ENCODE assay signal across 8 cellular contexts in the genomic region with DNA sequence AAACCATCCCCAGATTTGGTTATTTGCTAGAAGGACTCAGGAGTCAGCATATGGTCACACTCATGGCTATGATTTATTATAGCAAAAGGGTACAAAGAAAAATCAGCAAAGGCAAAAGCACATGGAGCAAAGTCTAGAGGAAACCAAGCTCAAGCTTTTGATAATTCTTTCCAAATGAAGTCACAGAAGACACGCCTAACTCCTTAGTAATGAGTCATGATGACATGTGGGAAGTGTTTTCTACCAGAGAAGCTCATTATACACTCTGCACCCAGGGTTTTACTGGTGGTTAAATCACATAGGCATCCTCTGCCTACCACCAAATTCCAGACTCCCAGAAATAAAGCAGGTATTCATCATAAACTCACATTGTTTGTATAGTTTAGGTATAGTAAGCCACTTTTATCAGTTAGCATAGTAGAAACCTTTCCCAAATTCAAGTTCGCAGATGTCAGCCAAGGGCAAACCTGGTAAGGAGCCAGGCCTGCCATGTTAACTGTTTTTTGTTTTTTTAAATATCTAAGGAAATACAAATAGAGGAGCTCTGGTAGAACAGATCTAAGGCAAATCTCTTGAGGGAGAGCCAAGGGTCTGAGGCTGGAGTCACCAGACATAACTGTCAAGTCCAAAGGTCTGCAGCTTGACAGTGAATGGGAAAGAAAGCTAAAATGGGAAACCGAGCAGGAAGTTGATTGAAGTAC. TPM values are rescaled to one million over a fixed set of nuclear protein-coding genes. Genes with fewer than 3 reads are reported as not detected.
DNase-seq lines count a peak whose midpoint lies in the region; ATAC-seq and TF ChIP-seq lines count a peak whose summit lies in the region.

No MANE protein-coding gene starts in this region.

- H3K4me1 Mint-ChIP-seq in endothelial cell (ENCODE audit: unreplicated experiment) = no peaks in the 10 kb centered on the region
- H3K4me1 Mint-ChIP-seq in immature natural killer cell = no peaks in the 10 kb centered on the region

- no peak overlapping the region for H3K4me3 ChIP-seq in skeletal muscle tissue (ENCODE audit: low read length in 3 of 3)

- H3K27me3 ChIP-seq in skeletal muscle tissue (ENCODE audit: control insufficient read depth in 3 of 3, insufficient read depth in 3 of 3, low read length in 3 of 3) = no peaks in the 10 kb centered on the region

- H3K4me1 ChIP-seq in skeletal muscle tissue (ENCODE audit: control insufficient read depth in 3 of 3, insufficient read depth in 3 of 3, low read length in 3 of 3) = peaks cover 3 to 9% (median 3%) of the 10 kb centered on the region in 3 donors

- H3K27me3 Mint-ChIP-seq in endothelial cell (ENCODE audit: unreplicated experiment) (no peaks in the 10 kb centered on the region), immature natural killer cell (ENCODE audit: low read depth in 3 of 3) (peaks cover 0 to 6% (median 4%) of the 10 kb centered on the region in 3 donors)

- no peak for TF ChIP-seq CTCF in endothelial cell (IDR thresholded peaks at IDR 0.05; ENCODE audit: unreplicated experiment)

- H3K9me3 ChIP-seq in skeletal muscle tissue (ENCODE audit: control insufficient read depth in 3 of 3, low read length in 3 of 3) = no peaks in the 10 kb centered on the region

- H3K4me3 Mint-ChIP-seq in endothelial cell (ENCODE audit: unreplicated experiment) (no peak overlapping the region), immature natural killer cell (no peak overlapping the region)

- peak; percentile 98 for ATAC-seq in SK-N-SH treated with all-trans-retinoic acid at 6 μM for 48 hours
- no peak for ATAC-seq in GM21576 (IDR thresholded peaks at IDR 0.05; ENCODE audit: unreplicated experiment)

- peak overlapping the region; percentile 38 for H3K27ac ChIP-seq in skeletal muscle tissue (ENCODE audit: low read depth, low read length)

- H3K9ac ChIP-seq in skeletal muscle tissue (ENCODE audit: low read depth in 1 of 3, low read length in 3 of 3) = no peak overlapping the region

- H3K36me3 Mint-ChIP-seq in endothelial cell (ENCODE audit: low read depth, unreplicated experiment) (no peaks in the 10 kb centered on the region), immature natural killer cell (no peaks in the 10 kb centered on the region)

- H3K9me3 Mint-ChIP-seq in endothelial cell (ENCODE audit: unreplicated experiment) = no peaks in the 10 kb centered on the region
- H3K9me3 Mint-ChIP-seq in immature natural killer cell = no peaks in the 10 kb centered on the region

- DNase-seq in H4 (ENCODE audit: low spot score) (peak; percentile 100), glomerular visceral epithelial cell (ENCODE audit: extremely low spot score) (peak; percentile 82), endothelial cell (ENCODE audit: low spot score) (no peak), immature natural killer cell (no peak)
- DNase-seq in activated CD8-positive, alpha-beta memory T cell treated with anti-CD3 and anti-CD28 coated beads for 24 hours = no peak

- H3K36me3 ChIP-seq in skeletal muscle tissue (ENCODE audit: control insufficient read depth in 3 of 3, insufficient read depth in 3 of 3, low read length in 3 of 3) = no peaks in the 10 kb centered on the region

- no peak overlapping the region for H3K27ac Mint-ChIP-seq in endothelial cell (ENCODE audit: unreplicated experiment)
- H3K27ac Mint-ChIP-seq in immature natural killer cell = no peak overlapping the region

TF ChIP-seq in SK-N-SH treated with all-trans-retinoic acid at 6 μM for 48 hours, 23 proteins besides CTCF, POLR2A, EP300 and RAD21:
- peak; percentile 68 for TF ChIP-seq ISL1 (CRISPR knock-in tag; IDR thresholded peaks at IDR 0.05)
- peak; percentile 35; the same call in 1 of the 2 replicates for TF ChIP-seq ZC3H10 (CRISPR knock-in tag; IDR thresholded peaks at IDR 0.05)
- TF ChIP-seq, protein P1, sequence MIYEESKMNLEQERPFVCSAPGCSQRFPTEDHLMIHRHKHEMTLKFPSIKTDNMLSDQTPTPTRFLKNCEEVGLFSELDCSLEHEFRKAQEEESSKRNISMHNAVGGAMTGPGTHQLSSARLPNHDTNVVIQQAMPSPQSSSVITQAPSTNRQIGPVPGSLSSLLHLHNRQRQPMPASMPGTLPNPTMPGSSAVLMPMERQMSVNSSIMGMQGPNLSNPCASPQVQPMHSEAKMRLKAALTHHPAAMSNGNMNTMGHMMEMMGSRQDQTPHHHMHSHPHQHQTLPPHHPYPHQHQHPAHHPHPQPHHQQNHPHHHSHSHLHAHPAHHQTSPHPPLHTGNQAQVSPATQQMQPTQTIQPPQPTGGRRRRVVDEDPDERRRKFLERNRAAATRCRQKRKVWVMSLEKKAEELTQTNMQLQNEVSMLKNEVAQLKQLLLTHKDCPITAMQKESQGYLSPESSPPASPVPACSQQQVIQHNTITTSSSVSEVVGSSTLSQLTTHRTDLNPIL (CRISPR knock-in tag; IDR thresholded peaks at IDR 0.05; ENCODE audit: low read depth) = peak; percentile 82
- TF ChIP-seq, protein P2, sequence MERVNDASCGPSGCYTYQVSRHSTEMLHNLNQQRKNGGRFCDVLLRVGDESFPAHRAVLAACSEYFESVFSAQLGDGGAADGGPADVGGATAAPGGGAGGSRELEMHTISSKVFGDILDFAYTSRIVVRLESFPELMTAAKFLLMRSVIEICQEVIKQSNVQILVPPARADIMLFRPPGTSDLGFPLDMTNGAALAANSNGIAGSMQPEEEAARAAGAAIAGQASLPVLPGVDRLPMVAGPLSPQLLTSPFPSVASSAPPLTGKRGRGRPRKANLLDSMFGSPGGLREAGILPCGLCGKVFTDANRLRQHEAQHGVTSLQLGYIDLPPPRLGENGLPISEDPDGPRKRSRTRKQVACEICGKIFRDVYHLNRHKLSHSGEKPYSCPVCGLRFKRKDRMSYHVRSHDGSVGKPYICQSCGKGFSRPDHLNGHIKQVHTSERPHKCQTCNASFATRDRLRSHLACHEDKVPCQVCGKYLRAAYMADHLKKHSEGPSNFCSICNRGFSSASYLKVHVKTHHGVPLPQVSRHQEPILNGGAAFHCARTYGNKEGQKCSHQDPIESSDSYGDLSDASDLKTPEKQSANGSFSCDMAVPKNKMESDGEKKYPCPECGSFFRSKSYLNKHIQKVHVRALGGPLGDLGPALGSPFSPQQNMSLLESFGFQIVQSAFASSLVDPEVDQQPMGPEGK (CRISPR knock-in tag; IDR thresholded peaks at IDR 0.05; ENCODE audit: borderline replicate concordance) = no peak
- TF ChIP-seq, protein P3, sequence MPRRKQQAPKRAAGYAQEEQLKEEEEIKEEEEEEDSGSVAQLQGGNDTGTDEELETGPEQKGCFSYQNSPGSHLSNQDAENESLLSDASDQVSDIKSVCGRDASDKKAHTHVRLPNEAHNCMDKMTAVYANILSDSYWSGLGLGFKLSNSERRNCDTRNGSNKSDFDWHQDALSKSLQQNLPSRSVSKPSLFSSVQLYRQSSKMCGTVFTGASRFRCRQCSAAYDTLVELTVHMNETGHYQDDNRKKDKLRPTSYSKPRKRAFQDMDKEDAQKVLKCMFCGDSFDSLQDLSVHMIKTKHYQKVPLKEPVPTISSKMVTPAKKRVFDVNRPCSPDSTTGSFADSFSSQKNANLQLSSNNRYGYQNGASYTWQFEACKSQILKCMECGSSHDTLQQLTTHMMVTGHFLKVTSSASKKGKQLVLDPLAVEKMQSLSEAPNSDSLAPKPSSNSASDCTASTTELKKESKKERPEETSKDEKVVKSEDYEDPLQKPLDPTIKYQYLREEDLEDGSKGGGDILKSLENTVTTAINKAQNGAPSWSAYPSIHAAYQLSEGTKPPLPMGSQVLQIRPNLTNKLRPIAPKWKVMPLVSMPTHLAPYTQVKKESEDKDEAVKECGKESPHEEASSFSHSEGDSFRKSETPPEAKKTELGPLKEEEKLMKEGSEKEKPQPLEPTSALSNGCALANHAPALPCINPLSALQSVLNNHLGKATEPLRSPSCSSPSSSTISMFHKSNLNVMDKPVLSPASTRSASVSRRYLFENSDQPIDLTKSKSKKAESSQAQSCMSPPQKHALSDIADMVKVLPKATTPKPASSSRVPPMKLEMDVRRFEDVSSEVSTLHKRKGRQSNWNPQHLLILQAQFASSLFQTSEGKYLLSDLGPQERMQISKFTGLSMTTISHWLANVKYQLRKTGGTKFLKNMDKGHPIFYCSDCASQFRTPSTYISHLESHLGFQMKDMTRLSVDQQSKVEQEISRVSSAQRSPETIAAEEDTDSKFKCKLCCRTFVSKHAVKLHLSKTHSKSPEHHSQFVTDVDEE (CRISPR knock-in tag; IDR thresholded peaks at IDR 0.05) = no peak
- no peak for TF ChIP-seq TCF4 (CRISPR knock-in tag; IDR thresholded peaks at IDR 0.05; ENCODE audit: borderline replicate concordance)
- TF ChIP-seq CSDC2 (CRISPR knock-in tag; IDR thresholded peaks at IDR 0.05) = 0 out of 2 replicates have a peak, but pooled peaks have one; percentile 23
- TF ChIP-seq ARNTL (CRISPR knock-in tag; IDR thresholded peaks at IDR 0.05; ENCODE audit: borderline replicate concordance, low read depth) = no peak
- TF ChIP-seq TOX (CRISPR knock-in tag; IDR thresholded peaks at IDR 0.05; ENCODE audit: borderline replicate concordance) = no peak
- 0 out of 2 replicates have a peak, but pooled peaks have one; percentile 26 for TF ChIP-seq ZFP3 (CRISPR knock-in tag; IDR thresholded peaks at IDR 0.05)
- no peak for TF ChIP-seq PPARA (CRISPR knock-in tag; IDR thresholded peaks at IDR 0.05; ENCODE audit: borderline replicate concordance)
- TF ChIP-seq SNAI2 (CRISPR knock-in tag; IDR thresholded peaks at IDR 0.05) = no peak
- no peak for TF ChIP-seq ZNF565 (CRISPR knock-in tag; conservative IDR thresholded peaks at IDR 0.05; ENCODE audit: low read depth)
TF ChIP-seq in SK-N-SH treated with all-trans-retinoic acid at 6 μM for 48 hours: peak in this region for 5.

RNA-seq across cellular contexts. Expression of a gene that starts 15.4 kb away (rescaled TPM):
- total RNA-seq in H4 (2014; rRNA removed; shearing (Covaris generic)) = 149 and 171 TPM in 2 replicates
- 39.1 TPM for total RNA-seq in skeletal muscle tissue
- 15.4 TPM for total RNA-seq in endothelial cell (ENCODE audit: unreplicated experiment)
- 10 to 100 TPM; 24.9 to 41.1 (median 28.4) TPM for polyA plus RNA-seq in immature natural killer cell

Comparison
In these comparisons a context has a peak if more than half of its experiments do, and no peak if none do; other contexts are left out.
1. DNase-seq: peak in H4 (single experiment) and glomerular visceral epithelial cell (single experiment); none in endothelial cell (single experiment), activated CD8-positive, alpha-beta memory T cell treated with anti-CD3 and anti-CD28 coated beads for 24 hours (single experiment) and immature natural killer cell (0 of 3).